15 cellular contexts compared by ENCODE assay signal in genomic region chr14:56742391-56742790, GRCh38.
DNase-seq lines count a peak whose midpoint lies in the region.
"Had no signal": no experiment of that assay in that cellular context is flagged by ENCODE, and none has a peak within 500 bp of the region (broad histone marks: within the 10 kb centered on the region; RNA-seq: fewer than 3 reads in every experiment).

No MANE protein-coding gene starts in this region.

- peak; percentile 76 for DNase-seq in D341Med (ENCODE audit: low spot score)
- peak; percentile 93 to 99 for DNase-seq in NCI-H524 (lab: John Stamatoyannopoulos, UW)
- peak; percentile 100 for DNase-seq in NCI-H82 treated with DMSO at 0.1 percent for 48 hours (lab: John Stamatoyannopoulos, UW; ENCODE audit: unreplicated experiment)
- DNase-seq in retina: peak; percentile 37
- DNase-seq in GM19240 (ENCODE audit: insufficient read length, low spot score): no peak
- DNase-seq in islet precursor cell: no peak
- DNase-seq in HT-29 (ENCODE audit: low spot score): no peak
- DNase-seq: Caco-2; CD4-positive, CD25-positive, alpha-beta regulatory T cell; CD8-positive, alpha-beta T cell; DMS53; DMS79 treated with DMSO at 0.1 percent for 48 hours; GF-D8; GOT3; HFFc6 had no signal

Comparison
In these comparisons a context has a peak if more than half of its experiments do, and no peak if none do; other contexts are left out.
1. DNase-seq: peak in D341Med (single experiment), NCI-H524 (2 of 2), NCI-H82 treated with DMSO at 0.1 percent for 48 hours (single experiment) and retina (single experiment); none in GM19240 (single experiment), islet precursor cell (single experiment) and HT-29 (single experiment).